Comparison of ENCODE assay signal across 13 cellular contexts in the genomic region with DNA sequence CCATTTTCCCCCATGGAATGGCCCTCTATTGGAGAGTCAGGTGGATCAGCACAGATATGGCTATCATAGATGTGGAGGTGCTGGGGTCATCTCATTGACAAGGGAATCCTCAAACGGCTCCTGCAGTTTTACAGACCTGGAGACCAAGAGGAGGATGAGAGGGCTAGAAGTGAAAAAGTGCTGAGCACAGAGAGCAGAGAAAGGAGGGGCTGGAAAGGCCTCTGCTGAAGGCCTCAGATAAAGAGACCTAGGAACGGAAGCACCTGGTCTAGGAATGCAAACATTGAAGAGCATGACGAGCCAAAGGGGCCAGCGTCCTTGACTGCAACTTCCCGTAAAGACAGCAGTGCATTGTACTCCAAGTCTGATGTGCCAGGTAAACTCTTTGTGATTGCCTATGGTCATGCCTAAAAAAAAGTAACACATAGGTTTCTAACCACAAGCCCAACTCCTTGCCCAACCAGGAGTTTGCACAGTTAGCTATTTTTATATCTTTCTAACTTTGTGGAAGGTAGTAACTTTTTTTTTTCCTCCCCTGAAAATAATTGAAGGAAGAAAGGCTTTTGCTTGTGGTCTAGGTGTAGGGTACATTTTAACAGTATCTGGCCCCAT. TPM values are rescaled to one million over a fixed set of nuclear protein-coding genes. Genes with fewer than 3 reads are reported as not detected.
DNase-seq lines count a peak whose midpoint lies in the region; ATAC-seq lines count a peak whose summit lies in the region.
"Had no signal": no experiment of that assay in that cellular context is flagged by ENCODE, and none has a peak within 500 bp of the region (broad histone marks: within the 10 kb centered on the region; RNA-seq: fewer than 3 reads in every experiment).

No MANE protein-coding gene starts in this region.

- intact Hi-C loops in naive thymus-derived CD4-positive, alpha-beta T cell (cut with micrococcal nuclease): no loop called here

- peak overlapping the region in 1 of 9 donors; percentile 20 for H3K27ac Mint-ChIP-seq in naive thymus-derived CD4-positive, alpha-beta T cell
- H3K27ac Mint-ChIP-seq in activated CD4-positive, alpha-beta T cell treated with anti-CD3 and anti-CD28 coated beads, Interleukin-2, amount 10 ng/mL, durations not matched to agents 7 days and 5 days: no peak overlapping the region
- H3K27ac Mint-ChIP-seq: nephron had no signal

- H3K36me3 Mint-ChIP-seq in naive thymus-derived CD4-positive, alpha-beta T cell: peaks cover 7 to 18% (median 15%) of the 10 kb centered on the region in 5 donors
- H3K36me3 Mint-ChIP-seq in activated CD4-positive, alpha-beta T cell treated with anti-CD3 and anti-CD28 coated beads, Interleukin-2, amount 10 ng/mL, durations not matched to agents 7 days and 5 days (ENCODE audit: low read depth): peaks cover 20% of the 10 kb centered on the region

- CTCF ChIA-PET in naive thymus-derived CD4-positive, alpha-beta T cell (lab: Charles Lee): interaction anchor here (0.7 kb wide), 1 partner anchor 67 kb away, joined by 3 read pairs; no protein-coding TSS in a partner anchor
- CTCF ChIA-PET in activated CD4-positive, alpha-beta T cell treated with anti-CD3 and anti-CD28 coated beads, Interleukin-2, amount 10 ng/mL, durations not matched to agents 7 days and 5 days (lab: Charles Lee): no interaction called here

- no peak overlapping the region for H3K4me3 Mint-ChIP-seq in naive thymus-derived CD4-positive, alpha-beta T cell
- H3K4me3 Mint-ChIP-seq in activated CD4-positive, alpha-beta T cell treated with anti-CD3 and anti-CD28 coated beads, Interleukin-2, amount 10 ng/mL, durations not matched to agents 7 days and 5 days: no peak overlapping the region
- H3K4me3 Mint-ChIP-seq: nephron had no signal

- ATAC-seq in GM19438 (IDR thresholded peaks at IDR 0.05; ENCODE audit: low read depth, unreplicated experiment) (peak; percentile 83), HG02981 (IDR thresholded peaks at IDR 0.05; ENCODE audit: unreplicated experiment) (peak; percentile 66), GM18511 (IDR thresholded peaks at IDR 0.05; ENCODE audit: unreplicated experiment) (no peak)
- peak; percentile 20 for ATAC-seq in naive thymus-derived CD4-positive, alpha-beta T cell

- H3K27me3 ChIP-seq in naive thymus-derived CD4-positive, alpha-beta T cell (ENCODE audit: control insufficient read depth in 2 of 2, insufficient read depth in 2 of 2, low read length in 2 of 2): no peaks in the 10 kb centered on the region

- H3K27ac ChIP-seq in naive thymus-derived CD4-positive, alpha-beta T cell (ENCODE audit: low read depth, low read length): no peak overlapping the region

- H3K4me3 ChIP-seq in naive thymus-derived CD4-positive, alpha-beta T cell (ENCODE audit: low read length): no peak overlapping the region

- H3K9me3 ChIP-seq in naive thymus-derived CD4-positive, alpha-beta T cell (ENCODE audit: control insufficient read depth in 2 of 3, low read length in 3 of 3): no peaks in the 10 kb centered on the region

- H3K4me1 ChIP-seq in naive thymus-derived CD4-positive, alpha-beta T cell (ENCODE audit: control insufficient read depth in 2 of 2, insufficient read depth in 2 of 2, low read length in 2 of 2): no peaks in the 10 kb centered on the region

- peaks cover 0 to 23% (median 7%) of the 10 kb centered on the region in 7 donors for H3K4me1 Mint-ChIP-seq in naive thymus-derived CD4-positive, alpha-beta T cell
- H3K4me1 Mint-ChIP-seq in activated CD4-positive, alpha-beta T cell treated with anti-CD3 and anti-CD28 coated beads, Interleukin-2, amount 10 ng/mL, durations not matched to agents 7 days and 5 days: peaks cover 3% of the 10 kb centered on the region
- H3K4me1 Mint-ChIP-seq: nephron had no signal

- H3K27me3 Mint-ChIP-seq in naive thymus-derived CD4-positive, alpha-beta T cell: no peaks in the 10 kb centered on the region
- no peaks in the 10 kb centered on the region for H3K27me3 Mint-ChIP-seq in activated CD4-positive, alpha-beta T cell treated with anti-CD3 and anti-CD28 coated beads, Interleukin-2, amount 10 ng/mL, durations not matched to agents 7 days and 5 days

- no peaks in the 10 kb centered on the region for H3K36me3 ChIP-seq in naive thymus-derived CD4-positive, alpha-beta T cell (ENCODE audit: control insufficient read depth in 2 of 3, insufficient read depth in 3 of 3, low read length in 3 of 3)

- POLR2A ChIA-PET in naive thymus-derived CD4-positive, alpha-beta T cell (lab: Charles Lee): no interaction called here
- POLR2A ChIA-PET in activated CD4-positive, alpha-beta T cell treated with anti-CD3 and anti-CD28 coated beads, Interleukin-2, amount 10 ng/mL, durations not matched to agents 7 days and 5 days (lab: Charles Lee): interaction anchor here (0.6 kb wide), 1 partner anchor 13 kb away, joined by 3 read pairs; no protein-coding TSS in a partner anchor

- H3K9me3 Mint-ChIP-seq in naive thymus-derived CD4-positive, alpha-beta T cell: peaks cover 0 to 3% (median 0%) of the 10 kb centered on the region in 11 donors
- no peaks in the 10 kb centered on the region for H3K9me3 Mint-ChIP-seq in activated CD4-positive, alpha-beta T cell treated with anti-CD3 and anti-CD28 coated beads, Interleukin-2, amount 10 ng/mL, durations not matched to agents 7 days and 5 days
- H3K9me3 Mint-ChIP-seq: nephron had no signal

- DNase-seq in RPMI8226 (peak; percentile 93), kidney glomerular epithelial cell (lab: John Stamatoyannopoulos, UW) (no peak)
- peak in 1 of 9 donors; percentile 5 for DNase-seq in naive thymus-derived CD4-positive, alpha-beta T cell
- no peak for DNase-seq in activated CD4-positive, alpha-beta T cell treated with anti-CD3 and anti-CD28 coated beads, Interleukin-2, amount 10 ng/mL, durations not matched to agents 7 days and 5 days
- DNase-seq: activated T-cell treated with anti-CD3 and anti-CD28 coated beads, Interleukin-2, amount 50 U/mL, for 48 hours; cerebellar nuclear complex; NCI-H2171 treated with DMSO at 0.1 percent for 48 hours; stimulated activated CD4-positive, alpha-beta T cell treated with anti-CD3 and anti-CD28 coated beads, Interleukin-1b, Interleukin-23, amount 100 ng/mL, for 48 hours; SW 1271 had no signal

RNA-seq across cellular contexts. Expression of a gene that starts 15.2 kb away (rescaled TPM):
- 1 to 10 TPM in 1 of 5 experiments, under 1 TPM in 4; 0.53 to 1.3 (median 0.73) TPM for total RNA-seq in naive thymus-derived CD4-positive, alpha-beta T cell
- not detected for polyA plus RNA-seq in naive thymus-derived CD4-positive, alpha-beta T cell
- under 1 TPM; 0.15 to 0.19 TPM for total RNA-seq in activated CD4-positive, alpha-beta T cell treated with anti-CD3 and anti-CD28 coated beads, Interleukin-2, amount 10 ng/mL, durations not matched to agents 7 days and 5 days

RNA-seq across cellular contexts. Expression of a gene that starts 37.1 kb away (rescaled TPM):
- total RNA-seq in naive thymus-derived CD4-positive, alpha-beta T cell: 10 to 100 TPM; 12.3 to 14.6 (median 13.7) TPM
- polyA plus RNA-seq in naive thymus-derived CD4-positive, alpha-beta T cell: 1 to 10 TPM; 3.7 to 6.6 TPM
- 10 to 100 TPM; 15.8 to 18.6 TPM for total RNA-seq in activated CD4-positive, alpha-beta T cell treated with anti-CD3 and anti-CD28 coated beads, Interleukin-2, amount 10 ng/mL, durations not matched to agents 7 days and 5 days

RNA-seq across cellular contexts. Expression of a gene that starts 49.5 kb away (rescaled TPM):
- total RNA-seq in naive thymus-derived CD4-positive, alpha-beta T cell: 10 to 100 TPM; 11.0 to 78.2 (median 53.2) TPM
- polyA plus RNA-seq in naive thymus-derived CD4-positive, alpha-beta T cell: 10 to 100 TPM; 13.9 to 19.6 TPM
- total RNA-seq in activated CD4-positive, alpha-beta T cell treated with anti-CD3 and anti-CD28 coated beads, Interleukin-2, amount 10 ng/mL, durations not matched to agents 7 days and 5 days: 10 to 100 TPM; 10.1 to 14.1 TPM
